Comparison of ENCODE assay signal across 8 cellular contexts in genomic region chr3:101851072-101851471, GRCh38. TPM values are rescaled to one million over a fixed set of nuclear protein-coding genes. Genes with fewer than 3 reads are reported as not detected.
DNase-seq lines count a peak whose midpoint lies in the region; ATAC-seq and TF ChIP-seq lines count a peak whose summit lies in the region.

No MANE protein-coding gene starts in this region.

- H3K4me3 ChIP-seq in AG10803 (ENCODE audit: low read length) (peak overlapping the region; percentile 74), Karpas-422 (ENCODE audit: low read length) (peak overlapping the region; percentile 81; the same call in 1 of the 2 replicates), colonic mucosa (peak overlapping the region; percentile 85)

- H3K9ac ChIP-seq in Karpas-422 (ENCODE audit: low read length), result no peak overlapping the region
- H3K9ac ChIP-seq in colonic mucosa (ENCODE audit: low read depth in 2 of 2, low read length in 2 of 2), result peak overlapping the region; percentile 97 to 98

- TF ChIP-seq CTCF in AG10803 (conservative IDR thresholded peaks at IDR 0.05; ENCODE audit: low read length), result no peak
- TF ChIP-seq CTCF in colonic mucosa (IDR thresholded peaks at IDR 0.05), result no peak

- no peaks in the 10 kb centered on the region for H3K9me3 Mint-ChIP-seq in naive B cell

- peak overlapping the region; percentile 91 to 99 (median 96) for H3K4me3 Mint-ChIP-seq in naive B cell

- H4K20me1 ChIP-seq in Karpas-422 (ENCODE audit: insufficient read depth, low read depth, low read length), result no peaks in the 10 kb centered on the region

- no peaks in the 10 kb centered on the region for H3K79me2 ChIP-seq in Karpas-422 (ENCODE audit: low read length)

- peaks cover 40 to 46% of the 10 kb centered on the region in 2 donors for H3K36me3 Mint-ChIP-seq in naive B cell

- H3K4me1 Mint-ChIP-seq in naive B cell, result peaks cover 41 to 57% (median 46%) of the 10 kb centered on the region in 3 donors

- no peak overlapping the region for H2AFZ ChIP-seq in Karpas-422 (ENCODE audit: low read length)

- H3K27me3 Mint-ChIP-seq in naive B cell, result no peaks in the 10 kb centered on the region

- no peak overlapping the region for H3K27ac ChIP-seq in Karpas-422 (ENCODE audit: low read length)
- H3K27ac ChIP-seq in colonic mucosa, result peak overlapping the region; percentile 99

- H3K4me2 ChIP-seq in Karpas-422 (ENCODE audit: low read depth, low read length, poor library complexity, severe bottlenecking), result peak overlapping the region; percentile 99

- no peak for DNase-seq in AG10803 (ENCODE audit: low read depth)
- no peak for DNase-seq in Karpas-422
- DNase-seq in colonic mucosa, result no peak
- no peak for DNase-seq in naive B cell
- no peak for DNase-seq in activated gamma-delta T cell (lab: John Stamatoyannopoulos, UW)
- DNase-seq in DMS 273 treated with DMSO at 0.1 percent for 48 hours (lab: John Stamatoyannopoulos, UW), result no peak
- DNase-seq in NCI-H2029 treated with DMSO at 0.1 percent for 48 hours (lab: John Stamatoyannopoulos, UW), result no peak

- H3K4me1 ChIP-seq in Karpas-422 (ENCODE audit: low read length), result peaks cover 18% of the 10 kb centered on the region
- H3K4me1 ChIP-seq in colonic mucosa, result peaks cover 17% of the 10 kb centered on the region

- H3K27me3 ChIP-seq in Karpas-422 (ENCODE audit: low read length) (0 out of 2 replicates have a peak, but pooled peaks cover 3% of the 10 kb centered on the region), colonic mucosa (no peaks in the 10 kb centered on the region)

- H3K36me3 ChIP-seq in Karpas-422 (ENCODE audit: insufficient read depth, low read length) (no peaks in the 10 kb centered on the region), colonic mucosa (peaks cover 6% of the 10 kb centered on the region)

- no peaks in the 10 kb centered on the region for H3K9me2 ChIP-seq in Karpas-422 (replicated peaks; ENCODE audit: insufficient read depth, low read length)

- ATAC-seq in naive B cell (ENCODE audit: low read depth in 2 of 2) (no peak), GM21576 (IDR thresholded peaks at IDR 0.05; ENCODE audit: unreplicated experiment) (no peak)

- intact Hi-C loops in colonic mucosa (cut with DNase I), result no loop called here

- peak overlapping the region; percentile 88 to 99 (median 96) for H3K27ac Mint-ChIP-seq in naive B cell

- H3K9me3 ChIP-seq in Karpas-422 (ENCODE audit: low read length) (no peaks in the 10 kb centered on the region), colonic mucosa (no peaks in the 10 kb centered on the region)

RNA-seq across cellular contexts. Expression of gene NFKBIZ, which starts 1.8 kb away (rescaled TPM):
- 0.76 and 6.3 TPM in 2 replicates for total RNA-seq in Karpas-422 (2014; rRNA removed; shearing (Covaris generic); ENCODE audit: low replicate concordance)
- 10 to 100 TPM; 69.4 to 96.2 TPM for total RNA-seq in colonic mucosa
- polyA plus RNA-seq in naive B cell (ENCODE audit: low read depth in 6 of 6), result 10 to 100 TPM in 5 of 6 donors, 1 to 10 TPM in 1; 7.4 to 28.5 (median 21.9) TPM
